20 cellular contexts compared by ENCODE assay signal in the genomic region with DNA sequence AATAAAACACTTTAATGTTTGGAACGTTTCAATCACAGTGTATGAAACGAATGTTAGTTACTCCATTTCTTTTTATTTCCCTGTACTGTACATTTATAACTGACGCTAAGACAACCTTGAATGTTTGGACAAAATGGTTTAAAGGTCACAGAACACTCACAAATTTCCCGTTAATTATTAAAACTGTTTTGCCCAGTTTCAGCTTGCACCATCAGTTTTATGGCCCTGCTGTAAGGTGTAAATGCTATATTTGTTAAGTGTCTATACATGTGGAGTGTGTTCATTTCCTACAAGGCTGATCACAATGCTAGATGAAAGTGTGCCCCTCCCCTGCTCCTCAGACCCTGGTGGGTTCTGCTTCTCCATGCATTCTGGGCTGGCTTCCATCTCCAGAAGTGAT.
"Had no signal": no experiment of that assay in that cellular context is flagged by ENCODE, and none has a peak within 500 bp of the region (broad histone marks: within the 10 kb centered on the region; RNA-seq: fewer than 3 reads in every experiment).

No MANE protein-coding gene starts in this region.

- FAIRE-seq: keratinocyte had no signal

- ATAC-seq: esophagus mucosa; gastrocnemius medialis; left ventricle myocardium superior; naive thymus-derived CD8-positive, alpha-beta T cell; right cardiac atrium; stimulated activated memory B cell treated with anti-CD40 and anti-IgM and Interleukin-4, amounts not matched to agents 10 μg/mL and 1 μg/mL and 100 μg/mL, for 72 hours had no signal

- H3K9me3 ChIP-seq: gastrocnemius medialis, ovary, testis, tibial nerve had no signal

- H3K4me3 ChIP-seq: dorsolateral prefrontal cortex, gastrocnemius medialis, ovary, testis, tibial nerve had no signal

- DNase-seq: caudate nucleus; cortex of kidney; dorsolateral prefrontal cortex; effector CD8-positive, alpha-beta T cell; gastrocnemius medialis; glutamatergic neuron; immature natural killer cell; left ventricle myocardium superior; mesendoderm; naive thymus-derived CD8-positive, alpha-beta T cell; ovary; right cardiac atrium; stimulated activated CD4-positive, alpha-beta T cell treated with anti-CD3 and anti-CD28 coated beads, Interleukin-15, amount 100 ng/mL, for 24 hours; stimulated activated CD4-positive, alpha-beta T cell treated with anti-CD3 and anti-CD28 coated beads, Interleukin-1b, Interleukin-23, amount 100 ng/mL, for 48 hours; stimulated activated CD4-positive, alpha-beta T cell treated with anti-CD3 and anti-CD28 coated beads, Interleukin-4, amount 100 ng/mL, for 24 hours; testis had no signal

- H3K36me3 ChIP-seq: gastrocnemius medialis, ovary, tibial nerve had no signal

- H3K27ac ChIP-seq: dorsolateral prefrontal cortex, gastrocnemius medialis, ovary, testis, tibial nerve had no signal

- H3K27me3 ChIP-seq: ovary, testis, tibial nerve had no signal
